Comparison of ENCODE assay signal across 32 cellular contexts in the genomic region with DNA sequence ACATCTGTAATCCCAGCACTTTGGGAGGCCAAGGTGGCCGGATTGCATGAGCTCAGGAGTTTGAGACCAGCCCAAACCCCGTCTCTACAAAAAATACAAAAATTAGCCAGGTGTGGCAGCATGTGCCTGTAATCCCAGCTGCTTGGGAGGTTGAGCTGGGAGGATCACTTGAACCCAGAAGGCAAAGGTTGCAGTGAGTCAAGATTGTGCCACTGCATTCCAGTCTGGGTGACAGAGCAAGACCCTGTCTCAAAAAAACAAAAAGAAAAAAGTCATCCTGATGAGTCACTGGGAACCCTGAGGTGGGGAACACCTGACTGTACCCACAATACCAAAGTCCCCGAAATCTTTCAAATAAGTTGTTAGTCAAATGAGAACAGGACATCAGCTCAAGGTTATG.
"Had no signal": no experiment of that assay in that cellular context is flagged by ENCODE, and none has a peak within 500 bp of the region (broad histone marks: within the 10 kb centered on the region; RNA-seq: fewer than 3 reads in every experiment).

No MANE protein-coding gene starts in this region.

- H3K9me3 Mint-ChIP-seq: memory B cell; mesothelial cell of epicardium; natural killer cell treated with Interleukin-12 subunit alpha and Interleukin-12 subunit beta and Interleukin-15 and Interleukin-18, amount 100 ng/mL, for 72 hours; neural crest cell had no signal

- ATAC-seq: effector memory CD8-positive, alpha-beta T cell; esophagus mucosa; gastroesophageal sphincter; lower lobe of right lung; mucosa of descending colon; natural killer cell treated with Interleukin-12 subunit alpha and Interleukin-12 subunit beta and Interleukin-15 and Interleukin-18, amount 100 ng/mL, for 72 hours; pancreas; right lobe of liver; stimulated activated naive B cell treated with anti-CD40 and anti-IgM and Interleukin-4, amounts not matched to agents 10 μg/mL and 1 μg/mL and 100 μg/mL, for 72 hours had no signal

- H3K27me3 Mint-ChIP-seq: effector memory CD8-positive, alpha-beta T cell; memory B cell; naive B cell; stimulated activated naive B cell treated with anti-CD40 and anti-IgM and Interleukin-4, amounts not matched to agents 10 μg/mL and 1 μg/mL and 100 μg/mL, for 72 hours; stimulated activated naive CD8-positive, alpha-beta T cell treated with anti-CD3 and anti-CD28 coated beads, Interleukin-15, Interleukin-2, amounts not matched to agents 100 ng/mL and 50 ng/mL, for 24 hours had no signal

- H3K4me1 ChIP-seq: gastroesophageal sphincter, lower lobe of right lung, pancreas, right lobe of liver, tibial nerve, upper lobe of left lung had no signal

- FAIRE-seq: endometrium, islet of Langerhans, pancreas, small intestine, urothelium cell line had no signal

- H3K9me3 ChIP-seq: gastroesophageal sphincter, heart right ventricle, lower lobe of right lung, mucosa of descending colon, neutrophil, pancreas, right lobe of liver, thoracic aorta, tibial nerve, upper lobe of left lung had no signal

- DNase-seq: dermis blood vessel endothelial cell; effector memory CD8-positive, alpha-beta T cell; glutamatergic neuron; heart right ventricle; hippocampal formation; kidney glomerular epithelial cell; left ventricle myocardium superior; lower lobe of right lung; mucosa of descending colon; naive B cell; pancreas; retina; right lobe of liver; small intestine; stimulated activated CD4-positive, alpha-beta T cell treated with anti-CD3 and anti-CD28 coated beads, Interleukin-15, amount 100 ng/mL, for 24 hours; stimulated activated CD4-positive, alpha-beta T cell treated with anti-CD3 and anti-CD28 coated beads, Interleukin-2, amount 100 ng/mL, for 48 hours; stimulated activated naive B cell treated with anti-CD40 and anti-IgM and Interleukin-4, amounts not matched to agents 10 μg/mL and 1 μg/mL and 100 μg/mL, for 72 hours; upper lobe of left lung had no signal

- H3K4me3 ChIP-seq: coronary artery, gastroesophageal sphincter, heart right ventricle, lower lobe of right lung, mucosa of descending colon, pancreas, right lobe of liver, thoracic aorta, tibial nerve, upper lobe of left lung had no signal

- H3K4me3 Mint-ChIP-seq: effector memory CD8-positive, alpha-beta T cell; memory B cell; mesothelial cell of epicardium; naive B cell; natural killer cell treated with Interleukin-12 subunit alpha and Interleukin-12 subunit beta and Interleukin-15 and Interleukin-18, amount 100 ng/mL, for 72 hours; neural crest cell; stimulated activated naive B cell treated with anti-CD40 and anti-IgM and Interleukin-4, amounts not matched to agents 10 μg/mL and 1 μg/mL and 100 μg/mL, for 72 hours; stimulated activated naive CD8-positive, alpha-beta T cell treated with anti-CD3 and anti-CD28 coated beads, Interleukin-15, Interleukin-2, amounts not matched to agents 100 ng/mL and 50 ng/mL, for 24 hours had no signal

- H3K36me3 Mint-ChIP-seq: memory B cell; naive B cell; natural killer cell treated with Interleukin-12 subunit alpha and Interleukin-12 subunit beta and Interleukin-15 and Interleukin-18, amount 100 ng/mL, for 72 hours; stimulated activated naive B cell treated with anti-CD40 and anti-IgM and Interleukin-4, amounts not matched to agents 10 μg/mL and 1 μg/mL and 100 μg/mL, for 72 hours had no signal

- H3K27ac ChIP-seq: coronary artery, gastroesophageal sphincter, lower lobe of right lung, neutrophil, pancreas, right lobe of liver, thoracic aorta, tibial nerve, upper lobe of left lung had no signal

- H3K36me3 ChIP-seq: gastroesophageal sphincter, neutrophil, pancreas, right lobe of liver, thoracic aorta had no signal

- H3K4me1 Mint-ChIP-seq: memory B cell; mesothelial cell of epicardium; naive B cell; neural crest cell; stimulated activated naive B cell treated with anti-CD40 and anti-IgM and Interleukin-4, amounts not matched to agents 10 μg/mL and 1 μg/mL and 100 μg/mL, for 72 hours had no signal

- H3K27me3 ChIP-seq: gastroesophageal sphincter, heart right ventricle, neutrophil, pancreas, right lobe of liver, tibial nerve, upper lobe of left lung had no signal

- H3K27ac Mint-ChIP-seq: effector memory CD8-positive, alpha-beta T cell; memory B cell; mesothelial cell of epicardium; naive B cell; natural killer cell treated with Interleukin-12 subunit alpha and Interleukin-12 subunit beta and Interleukin-15 and Interleukin-18, amount 100 ng/mL, for 72 hours; stimulated activated naive B cell treated with anti-CD40 and anti-IgM and Interleukin-4, amounts not matched to agents 10 μg/mL and 1 μg/mL and 100 μg/mL, for 72 hours; stimulated activated naive CD8-positive, alpha-beta T cell treated with anti-CD3 and anti-CD28 coated beads, Interleukin-15, Interleukin-2, amounts not matched to agents 100 ng/mL and 50 ng/mL, for 24 hours had no signal
